ENCODE assay signal across 29 cellular contexts in the genomic region with DNA sequence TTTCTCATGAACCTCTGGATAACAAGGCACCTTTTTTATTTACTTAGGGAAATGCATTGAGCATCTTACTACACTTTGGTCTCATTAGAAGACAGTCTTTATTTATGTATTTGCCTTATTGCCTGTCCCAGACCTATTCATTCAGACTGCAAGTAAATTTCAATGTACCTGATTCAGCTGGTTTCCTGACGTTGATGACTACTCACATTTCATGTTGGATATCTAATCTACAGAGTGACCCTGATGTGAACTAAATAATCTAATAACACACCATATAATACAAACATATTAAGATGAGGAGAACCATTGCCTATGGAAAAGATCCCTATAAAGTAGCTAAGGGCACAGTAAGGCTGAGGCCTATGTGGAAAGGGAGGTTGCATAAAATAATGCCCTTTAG.
"Had no signal": no experiment of that assay in that cellular context is flagged by ENCODE, and none has a peak within 500 bp of the region (broad histone marks: within the 10 kb centered on the region; RNA-seq: fewer than 3 reads in every experiment).

No MANE protein-coding gene starts in this region.

- H3K4me3 Mint-ChIP-seq: activated B cell treated with CpG ODN at 0.5 μM for 24 hours; activated CD8-positive, alpha-beta memory T cell treated with anti-CD3 and anti-CD28 coated beads, Interleukin-2, amount 10 ng/mL, durations not matched to agents 7 days and 5 days; activated CD8-positive, alpha-beta T cell treated with anti-CD3 and anti-CD28 coated beads for 36 hours; central memory CD8-positive, alpha-beta T cell; dendritic cell treated with granulocyte-macrophage colony-stimulating factor and Interleukin-4, amounts not matched to agents 40 ng/mL and 50 ng/mL, for 4 days; endodermal cell; immature natural killer cell; memory B cell; naive thymus-derived CD8-positive, alpha-beta T cell; neural progenitor cell; T-helper 2 cell treated with Interferon-gamma antibody and Interleukin-4, amounts not matched to agents 5 μg/mL and 100 μg/mL, for 36 hours had no signal

- DNase-seq: activated B cell treated with CpG ODN at 0.5 μM for 24 hours; activated CD4-positive, alpha-beta T cell treated with anti-CD3 and anti-CD28 coated beads, Interleukin-2, amount 50 U/mL, for 1 hour; activated CD8-positive, alpha-beta memory T cell treated with anti-CD3 and anti-CD28 coated beads, Interleukin-2, amount 10 ng/mL, durations not matched to agents 7 days and 5 days; activated CD8-positive, alpha-beta T cell treated with anti-CD3 and anti-CD28 coated beads for 36 hours; activated naive CD4-positive, alpha-beta T cell; activated T-cell treated with anti-CD3 and anti-CD28 coated beads, Interleukin-2, amount 50 U/mL, for 48 hours; endodermal cell; foreskin fibroblast; heart left ventricle; hypothalamus; immature natural killer cell; kidney; left colon; naive thymus-derived CD8-positive, alpha-beta T cell; occipital lobe; psoas muscle; spleen; stimulated activated naive CD8-positive, alpha-beta T cell treated with anti-CD3 and anti-CD28 coated beads, Interleukin-15, Interleukin-2, amounts not matched to agents 100 U/mL and 50 U/mL, for 24 hours; testis; transverse colon had no signal

- H3K4me1 Mint-ChIP-seq: activated B cell treated with CpG ODN at 0.5 μM for 24 hours; activated CD8-positive, alpha-beta memory T cell treated with anti-CD3 and anti-CD28 coated beads, Interleukin-2, amount 10 ng/mL, durations not matched to agents 7 days and 5 days; central memory CD8-positive, alpha-beta T cell; endodermal cell; immature natural killer cell; memory B cell; naive thymus-derived CD8-positive, alpha-beta T cell had no signal

- H3K27me3 Mint-ChIP-seq: activated B cell treated with CpG ODN at 0.5 μM for 24 hours; activated CD8-positive, alpha-beta memory T cell treated with anti-CD3 and anti-CD28 coated beads, Interleukin-2, amount 10 ng/mL, durations not matched to agents 7 days and 5 days; activated CD8-positive, alpha-beta T cell treated with anti-CD3 and anti-CD28 coated beads for 36 hours; central memory CD8-positive, alpha-beta T cell; dendritic cell treated with granulocyte-macrophage colony-stimulating factor and Interleukin-4, amounts not matched to agents 40 ng/mL and 50 ng/mL, for 4 days; memory B cell; naive thymus-derived CD8-positive, alpha-beta T cell had no signal

- H3K27me3 ChIP-seq: heart left ventricle, neural progenitor cell, spleen, testis, transverse colon had no signal

- H3K9me3 ChIP-seq: heart left ventricle, psoas muscle, spleen, testis, transverse colon had no signal

- ATAC-seq: activated CD8-positive, alpha-beta memory T cell treated with anti-CD3 and anti-CD28 coated beads, Interleukin-2, amount 10 ng/mL, durations not matched to agents 7 days and 5 days; activated CD8-positive, alpha-beta T cell treated with anti-CD3 and anti-CD28 coated beads for 36 hours; activated naive CD4-positive, alpha-beta T cell treated with anti-CD3 and anti-CD28 coated beads, Interleukin-2, amount 50 U/mL, for 72 hours; esophagus mucosa; heart left ventricle; left colon; naive thymus-derived CD8-positive, alpha-beta T cell; psoas muscle; stimulated activated naive CD8-positive, alpha-beta T cell treated with anti-CD3 and anti-CD28 coated beads, Interleukin-15, Interleukin-2, amounts not matched to agents 100 U/mL and 50 U/mL, for 24 hours had no signal

- H3K4me3 ChIP-seq: heart left ventricle, neural progenitor cell, psoas muscle, spleen, testis, transverse colon had no signal

- H3K36me3 Mint-ChIP-seq: activated CD8-positive, alpha-beta memory T cell treated with anti-CD3 and anti-CD28 coated beads, Interleukin-2, amount 10 ng/mL, durations not matched to agents 7 days and 5 days; activated naive CD4-positive, alpha-beta T cell treated with anti-CD3 and anti-CD28 coated beads, Interleukin-2, amount 50 U/mL, for 72 hours; immature natural killer cell; memory B cell; naive thymus-derived CD8-positive, alpha-beta T cell; neural progenitor cell had no signal

- H3K9me3 Mint-ChIP-seq: activated CD8-positive, alpha-beta T cell treated with anti-CD3 and anti-CD28 coated beads for 36 hours; activated naive CD4-positive, alpha-beta T cell treated with anti-CD3 and anti-CD28 coated beads, Interleukin-2, amount 50 U/mL, for 72 hours; activated T-helper 2 cell treated with anti-CD3 and anti-CD28 coated beads, Interferon-gamma antibody, Interleukin-2, Interleukin-4, amounts not matched to agents 10 μg/mL and 5 μg/mL and 100 μg/mL, durations not matched to agents 14 hours and 24 hours and 36 hours; dendritic cell treated with granulocyte-macrophage colony-stimulating factor and Interleukin-4, amounts not matched to agents 40 ng/mL and 50 ng/mL, for 4 days; endodermal cell; memory B cell; neural progenitor cell; T-helper 2 cell treated with Interferon-gamma antibody and Interleukin-4, amounts not matched to agents 5 μg/mL and 100 μg/mL, for 36 hours had no signal

- H3K36me3 ChIP-seq: heart left ventricle, neural progenitor cell, spleen, transverse colon had no signal

- H3K27ac Mint-ChIP-seq: activated B cell treated with CpG ODN at 0.5 μM for 24 hours; activated CD8-positive, alpha-beta memory T cell treated with anti-CD3 and anti-CD28 coated beads, Interleukin-2, amount 10 ng/mL, durations not matched to agents 7 days and 5 days; activated CD8-positive, alpha-beta T cell treated with anti-CD3 and anti-CD28 coated beads for 36 hours; activated naive CD4-positive, alpha-beta T cell treated with anti-CD3 and anti-CD28 coated beads, Interleukin-2, amount 50 U/mL, for 72 hours; activated T-helper 2 cell treated with anti-CD3 and anti-CD28 coated beads, Interferon-gamma antibody, Interleukin-2, Interleukin-4, amounts not matched to agents 10 μg/mL and 5 μg/mL and 100 μg/mL, durations not matched to agents 14 hours and 24 hours and 36 hours; dendritic cell treated with granulocyte-macrophage colony-stimulating factor and Interleukin-4, amounts not matched to agents 40 ng/mL and 50 ng/mL, for 4 days; endodermal cell; immature natural killer cell; memory B cell; naive thymus-derived CD8-positive, alpha-beta T cell; neural progenitor cell; T-helper 2 cell treated with Interferon-gamma antibody and Interleukin-4, amounts not matched to agents 5 μg/mL and 100 μg/mL, for 36 hours had no signal

- H3K4me1 ChIP-seq: heart left ventricle, neural progenitor cell, parathyroid adenoma, psoas muscle, spleen, testis, transverse colon had no signal

- H3K27ac ChIP-seq: heart left ventricle, neural progenitor cell, parathyroid adenoma, psoas muscle, spleen, testis, transverse colon had no signal
